19 cellular contexts compared by ENCODE assay signal in genomic region chr3:179174316-179174715, GRCh38. TPM values are rescaled to one million over a fixed set of nuclear protein-coding genes. Genes with fewer than 3 reads are reported as not detected.
DNase-seq lines count a peak whose midpoint lies in the region; ATAC-seq and TF ChIP-seq lines count a peak whose summit lies in the region.
"Had no signal": no experiment of that assay in that cellular context is flagged by ENCODE, and none has a peak within 500 bp of the region (broad histone marks: within the 10 kb centered on the region; RNA-seq: fewer than 3 reads in every experiment).

No MANE protein-coding gene starts in this region.

- peak overlapping the region in 3 of 6 donors; percentile 65 to 94 (median 84) for H3K27ac Mint-ChIP-seq in naive B cell
- H3K27ac Mint-ChIP-seq in natural killer cell treated with Interleukin-12 subunit alpha and Interleukin-12 subunit beta and Interleukin-15 and Interleukin-18, amount 100 ng/mL, for 72 hours, result peak overlapping the region in 1 of 2 donors; percentile 66
- H3K27ac Mint-ChIP-seq: activated T-cell treated with anti-CD3 and anti-CD28 coated beads, Interleukin-2, amount 50 U/mL, for 72 hours had no signal

- no peaks in the 10 kb centered on the region for H3K27me3 ChIP-seq in stomach
- H3K27me3 ChIP-seq: BLaER1 treated with 17β-estradiol and CSF1 and Interleukin-3, amounts not matched to agents 10 nM and 100 nM had no signal

- peaks cover 0 to 25% (median 10%) of the 10 kb centered on the region in 4 donors for H3K4me1 ChIP-seq in stomach

- H3K36me3 ChIP-seq in stomach, result no peaks in the 10 kb centered on the region

- 91 to 100% (median 98%) methylated on average over 3 of the region's 3 CpGs for WGBS in stomach, 5 donors

- peaks cover 42 to 53% (median 51%) of the 10 kb centered on the region in 3 donors for H3K4me1 Mint-ChIP-seq in naive B cell
- peaks cover 26 to 31% of the 10 kb centered on the region in 2 donors for H3K4me1 Mint-ChIP-seq in natural killer cell treated with Interleukin-12 subunit alpha and Interleukin-12 subunit beta and Interleukin-15 and Interleukin-18, amount 100 ng/mL, for 72 hours (ENCODE audit: low read depth in 2 of 2)

- DNase-seq in naive B cell (no peak), NCI-H187 treated with DMSO at 0.1 percent for 48 hours (lab: John Stamatoyannopoulos, UW) (no peak), G401 (ENCODE audit: low spot score) (no peak), stomach (no peak)
- DNase-seq in natural killer cell treated with Interleukin-12 subunit alpha and Interleukin-12 subunit beta and Interleukin-15 and Interleukin-18, amount 100 ng/mL, for 72 hours (ENCODE audit: low spot score), result no peak
- DNase-seq: activated CD4-positive, alpha-beta T cell treated with anti-CD3 and anti-CD28 coated beads, Interleukin-2, amount 50 U/mL, for 4 hours; activated T-cell treated with anti-CD3 and anti-CD28 coated beads, Interleukin-2, amount 50 U/mL, for 72 hours; DMS79; effector memory CD4-positive, alpha-beta T cell; NCI-H1417; NCI-H345; stimulated activated naive CD8-positive, alpha-beta T cell treated with anti-CD3 and anti-CD28 coated beads, Interleukin-15, Interleukin-2, amounts not matched to agents 100 U/mL and 50 U/mL, for 24 hours had no signal

- peaks cover 11 to 16% of the 10 kb centered on the region in 2 donors for H3K36me3 Mint-ChIP-seq in naive B cell
- H3K36me3 Mint-ChIP-seq in natural killer cell treated with Interleukin-12 subunit alpha and Interleukin-12 subunit beta and Interleukin-15 and Interleukin-18, amount 100 ng/mL, for 72 hours, result no peaks in the 10 kb centered on the region

- no peak for TF ChIP-seq EP300 in stomach (IDR thresholded peaks at IDR 0.05)

- H3K27ac ChIP-seq in stomach, result no peak overlapping the region
- H3K27ac ChIP-seq: BLaER1 treated with 17β-estradiol and CSF1 and Interleukin-3, amounts not matched to agents 10 nM and 100 nM; HL-60; SK-N-MC had no signal

- H3K9me3 ChIP-seq in stomach, result peaks cover 0 to 5% (median 0%) of the 10 kb centered on the region in 4 donors

- peaks cover 0 to 13% (median 1%) of the 10 kb centered on the region in 7 donors for H3K9me3 Mint-ChIP-seq in naive B cell
- no peaks in the 10 kb centered on the region for H3K9me3 Mint-ChIP-seq in natural killer cell treated with Interleukin-12 subunit alpha and Interleukin-12 subunit beta and Interleukin-15 and Interleukin-18, amount 100 ng/mL, for 72 hours

- TF ChIP-seq POLR2A in stomach (IDR thresholded peaks at IDR 0.05), result no peak

- ATAC-seq in GM18868 (IDR thresholded peaks at IDR 0.05; ENCODE audit: unreplicated experiment) (peak; percentile 81), GM21529 (IDR thresholded peaks at IDR 0.05; ENCODE audit: unreplicated experiment) (peak; percentile 81), HG03095 (IDR thresholded peaks at IDR 0.05; ENCODE audit: unreplicated experiment) (peak; percentile 70), naive B cell (ENCODE audit: low read depth in 2 of 2) (peak; percentile 75)
- ATAC-seq in natural killer cell treated with Interleukin-12 subunit alpha and Interleukin-12 subunit beta and Interleukin-15 and Interleukin-18, amount 100 ng/mL, for 72 hours, result no peak
- ATAC-seq: activated T-cell treated with anti-CD3 and anti-CD28 coated beads, Interleukin-2, amount 50 U/mL, for 72 hours; stimulated activated naive CD8-positive, alpha-beta T cell treated with anti-CD3 and anti-CD28 coated beads, Interleukin-15, Interleukin-2, amounts not matched to agents 100 U/mL and 50 U/mL, for 24 hours had no signal

- intact Hi-C loops in stomach (cut with DNase I; ENCODE audit: low total_unique reads), result no loop called here

- TF ChIP-seq CTCF in stomach (IDR thresholded peaks at IDR 0.05), result no peak

- no peaks in the 10 kb centered on the region for H3K27me3 Mint-ChIP-seq in naive B cell
- no peaks in the 10 kb centered on the region for H3K27me3 Mint-ChIP-seq in natural killer cell treated with Interleukin-12 subunit alpha and Interleukin-12 subunit beta and Interleukin-15 and Interleukin-18, amount 100 ng/mL, for 72 hours

- peak overlapping the region in 6 of 8 donors; percentile 9 to 54 (median 24) for H3K4me3 Mint-ChIP-seq in naive B cell
- H3K4me3 Mint-ChIP-seq in natural killer cell treated with Interleukin-12 subunit alpha and Interleukin-12 subunit beta and Interleukin-15 and Interleukin-18, amount 100 ng/mL, for 72 hours, result no peak overlapping the region

- no peak overlapping the region for H3K4me3 ChIP-seq in stomach
- H3K4me3 ChIP-seq: BLaER1 treated with 17β-estradiol and CSF1 and Interleukin-3, amounts not matched to agents 10 nM and 100 nM; SK-N-MC; skin epidermis had no signal

- in situ Hi-C loops in G401 (cut with HindIII; ENCODE audit: low sequenced_read_pairs), result no loop called here

RNA-seq across cellular contexts. Expression of gene PIK3CA, which starts 26.2 kb away (rescaled TPM):
- polyA plus RNA-seq in naive B cell (ENCODE audit: low read depth in 6 of 6) (10 to 100 TPM; 14.8 to 30.1 (median 22.9) TPM), stomach (1 to 10 TPM; 3.4 to 5.6 (median 4.1) TPM)
- 11.9 TPM in 2 replicates for total RNA-seq in G401 (2014; rRNA removed; shearing (Covaris generic))
- total RNA-seq in stomach, result 100 to 1,000 TPM in 1 of 5 donors, 10 to 100 TPM in 3, 1 to 10 TPM in 1; 2.6 to 144 (median 22.3) TPM
- total RNA-seq in natural killer cell treated with Interleukin-12 subunit alpha and Interleukin-12 subunit beta and Interleukin-15 and Interleukin-18, amount 100 ng/mL, for 72 hours, result 10 to 100 TPM; 10.9 to 21.9 TPM

Comparison
In these comparisons a context has a peak if more than half of its experiments do, and no peak if none do; other contexts are left out.
1. ATAC-seq: peak in GM18868 (single experiment), GM21529 (single experiment), HG03095 (single experiment) and naive B cell (2 of 2); none in natural killer cell treated with Interleukin-12 subunit alpha and Interleukin-12 subunit beta and Interleukin-15 and Interleukin-18, amount 100 ng/mL, for 72 hours (0 of 2).